In genomic region chr9:91949293-91949945, GRCh38 we compare ENCODE assay signal across 8 cellular contexts. TPM values are rescaled to one million over a fixed set of nuclear protein-coding genes. Genes with fewer than 3 reads are reported as not detected.
A peak's percentile ranks its signal among the peaks of the same experiment; 100 is the strongest.
DNase-seq lines count a peak whose midpoint lies in the region; ATAC-seq, FAIRE-seq and TF ChIP-seq lines count a peak whose summit lies in the region.

No MANE protein-coding gene starts in this region.

- no peak overlapping the region for H2AK5ac ChIP-seq in mesendoderm (ENCODE audit: low read length)

- H3K4me3 ChIP-seq in A549: peak overlapping the region; percentile 51
- H3K4me3 ChIP-seq in HEK293 (ENCODE audit: low read depth, low read length): peak overlapping the region; percentile 51
- H3K4me3 ChIP-seq in mesendoderm (ENCODE audit: low read length): peak overlapping the region; percentile 84

- no peak overlapping the region for H3K27ac Mint-ChIP-seq in chondrocyte (ENCODE audit: unreplicated experiment)

- TF ChIP-seq EP300 in A549 (IDR thresholded peaks at IDR 0.05): no peak

- peak overlapping the region; percentile 94 for H3K9ac ChIP-seq in mesendoderm (ENCODE audit: low read length)

- no peaks in the 10 kb centered on the region for H3K79me1 ChIP-seq in mesendoderm (ENCODE audit: low read length)

- peak overlapping the region; percentile 86 for H2BK15ac ChIP-seq in mesendoderm (replicated peaks; ENCODE audit: low read depth)

- H4K8ac ChIP-seq in mesendoderm (ENCODE audit: low read depth, low read length): peak overlapping the region; percentile 98

- no peak for TF ChIP-seq POLR2A in A549 (IDR thresholded peaks at IDR 0.05; ENCODE audit: low read length)

- H3K56ac ChIP-seq in mesendoderm (ENCODE audit: low read length): peak overlapping the region; percentile 97

- CTCF ChIA-PET in A549 (lab: Yijun Ruan, JAX) (interaction anchor here (0.6 to 6.7 kb wide), 31 partner anchors 12 to 1036 kb away, joined by 3 to 55 read pairs (median 5); no protein-coding TSS in a partner anchor), HEK293 (lab: Yijun Ruan, JAX) (interaction anchor here (0.5 to 8.3 kb wide), 25 partner anchors 10 to 1035 kb away, joined by 3 to 166 read pairs (median 4); no protein-coding TSS in a partner anchor)

- H3K4me1 Mint-ChIP-seq in chondrocyte (ENCODE audit: low read depth): peaks cover 47% of the 10 kb centered on the region

- H4K5ac ChIP-seq in mesendoderm (ENCODE audit: low read length): no peak overlapping the region

- FAIRE-seq in A549 (lab: Jason Lieb, UNC): no peak

- peaks cover 7% of the 10 kb centered on the region; the same call in 1 of the 3 replicates for H3K4me1 ChIP-seq in A549
- H3K4me1 ChIP-seq in HEK293 (ENCODE audit: control insufficient read depth, insufficient read depth, low read length): peaks cover 13% of the 10 kb centered on the region
- peaks cover 18% of the 10 kb centered on the region for H3K4me1 ChIP-seq in mesendoderm (ENCODE audit: control insufficient read depth, low read depth, low read length)

- H3K27me3 ChIP-seq in mesendoderm (ENCODE audit: insufficient read depth, low read length, poor library complexity): no peaks in the 10 kb centered on the region

- H3K9me3 Mint-ChIP-seq in chondrocyte (ENCODE audit: low read depth): peaks cover 4% of the 10 kb centered on the region

- no peaks in the 10 kb centered on the region for H3K36me3 ChIP-seq in HEK293 (ENCODE audit: control insufficient read depth in 2 of 2, insufficient read depth in 1 of 2, low read length in 2 of 2)
- no peaks in the 10 kb centered on the region for H3K36me3 ChIP-seq in mesendoderm (ENCODE audit: control insufficient read depth, insufficient read depth, low read length)

- H3K27ac ChIP-seq in A549: peak overlapping the region in 1 of 2 experiments; percentile 70; a peak in 3 of 6 replicates
- H3K27ac ChIP-seq in HEK293 (ENCODE audit: extremely low read depth, low read depth, low read length): peak overlapping the region; percentile 72; the same call in 1 of the 2 replicates
- peak overlapping the region; percentile 94 for H3K27ac ChIP-seq in mesendoderm (ENCODE audit: low read depth, low read length)

- H3K27me3 Mint-ChIP-seq in chondrocyte (ENCODE audit: low read depth): no peaks in the 10 kb centered on the region

- peak; percentile 44 to 46 for ATAC-seq in A549
- no peak for ATAC-seq in HG02610 (IDR thresholded peaks at IDR 0.05; ENCODE audit: unreplicated experiment)
- no peak for ATAC-seq in GM21381 (IDR thresholded peaks at IDR 0.05; ENCODE audit: unreplicated experiment)

- POLR2A ChIA-PET in A549 (lab: Yijun Ruan, JAX) (interaction anchor here (0.6 kb wide), 1 partner anchor 53 kb away, joined by 3 read pairs; no protein-coding TSS in a partner anchor), HEK293 (lab: Yijun Ruan, JAX) (interaction anchor here (1.2 to 1.6 kb wide), 3 partner anchors 18 to 115 kb away, joined by 3 to 4 read pairs (median 3); no protein-coding TSS in a partner anchor)

- H2BK120ac ChIP-seq in mesendoderm (ENCODE audit: low read depth, low read length): peak overlapping the region; percentile 96

- H3K23ac ChIP-seq in mesendoderm (ENCODE audit: low read length): peak overlapping the region; percentile 76

- 0% methylated on average over 3 of the region's 72 CpGs for WGBS in A549 (ENCODE audit: missing lambda C conversion rate)
- WGBS in mesendoderm (ENCODE audit: extremely low coverage, insufficient coverage, low lambda C conversion rate): no CpG with 5 or more reads among the region's 72 CpGs

- DNase-seq in A549 (ENCODE audit: low read depth in 1 of 2, low spot score in 1 of 2) (peak in 1 of 2 experiments; percentile 28), chondrocyte (ENCODE audit: low spot score) (no peak), mesendoderm (no peak), cerebellar nuclear complex (lab: John Stamatoyannopoulos, UW) (no peak), SIG-M5 (lab: John Stamatoyannopoulos, UW) (no peak)

- TF ChIP-seq CTCF in A549 (IDR thresholded peaks at IDR 0.05): no peak
- TF ChIP-seq CTCF in HEK293 (tag by site-specific recombination; IDR thresholded peaks at IDR 0.05): no peak
- TF ChIP-seq CTCF in chondrocyte (IDR thresholded peaks at IDR 0.05): no peak

- H3K9me3 ChIP-seq in A549 (peaks cover 8% of the 10 kb centered on the region; the same call in 2 of the 3 replicates), HEK293 (ENCODE audit: control insufficient read depth, insufficient read depth, low read depth, low read length) (no peaks in the 10 kb centered on the region)

- no peak for TF ChIP-seq RAD21 in A549 (conservative IDR thresholded peaks at IDR 0.05 in 1 of 2, IDR thresholded peaks at IDR 0.05 in 1 of 2)

- peaks cover 47% of the 10 kb centered on the region for H3K79me2 ChIP-seq in mesendoderm (ENCODE audit: control insufficient read depth, insufficient read depth, low read length)

- H3K4ac ChIP-seq in mesendoderm (ENCODE audit: low read depth, low read length): peak overlapping the region; percentile 99

- peak overlapping the region; percentile 87 for H2BK5ac ChIP-seq in mesendoderm (ENCODE audit: low read length)

- H3K36me3 Mint-ChIP-seq in chondrocyte (ENCODE audit: low read depth): no peaks in the 10 kb centered on the region

- peak overlapping the region; percentile 73 for H3K4me3 Mint-ChIP-seq in chondrocyte (ENCODE audit: unreplicated experiment)

- peak overlapping the region; percentile 100 for H3K18ac ChIP-seq in mesendoderm (ENCODE audit: low read length)

- peak overlapping the region; percentile 90 for H3K4me2 ChIP-seq in A549
- peak overlapping the region; percentile 15 for H3K4me2 ChIP-seq in mesendoderm (ENCODE audit: low read length)

TF ChIP-seq in A549, 52 proteins besides CTCF, POLR2A, EP300 and RAD21:
- no peak for TF ChIP-seq HOXB5 (CRISPR knock-in tag; IDR thresholded peaks at IDR 0.05)
- no peak for TF ChIP-seq KDM5A (IDR thresholded peaks at IDR 0.05)
- no peak for TF ChIP-seq HEYL (CRISPR knock-in tag; IDR thresholded peaks at IDR 0.05)
- no peak for TF ChIP-seq SMC3 (IDR thresholded peaks at IDR 0.05)
- no peak for TF ChIP-seq ZSCAN20 (CRISPR knock-in tag; IDR thresholded peaks at IDR 0.05)
- no peak for TF ChIP-seq POLR2AphosphoS2 (conservative IDR thresholded peaks at IDR 0.05; ENCODE audit: low read length)
- no peak for TF ChIP-seq ATOH8 (CRISPR knock-in tag; IDR thresholded peaks at IDR 0.05; ENCODE audit: low read depth)
- TF ChIP-seq TFCP2L1 (CRISPR knock-in tag; IDR thresholded peaks at IDR 0.05): no peak
- TF ChIP-seq GATA3 (IDR thresholded peaks at IDR 0.05; ENCODE audit: borderline replicate concordance): no peak
- TF ChIP-seq RARB (CRISPR knock-in tag; IDR thresholded peaks at IDR 0.05): no peak
- no peak for TF ChIP-seq NFE2L2 (conservative IDR thresholded peaks at IDR 0.05; ENCODE audit: low read length)
- no peak for TF ChIP-seq MAZ (IDR thresholded peaks at IDR 0.05; ENCODE audit: borderline replicate concordance, low read depth, low read length)
- TF ChIP-seq FOXS1 (CRISPR knock-in tag; IDR thresholded peaks at IDR 0.05): no peak

TF ChIP-seq in HEK293, 187 proteins besides CTCF, POLR2A, EP300 and RAD21:
- TF ChIP-seq ZBTB8A (tag by site-specific recombination; IDR thresholded peaks at IDR 0.05) (peak; percentile 37), ZNF513 (tag by site-specific recombination; IDR thresholded peaks at IDR 0.05) (peak; percentile 25; the same call in 1 of the 2 replicates), SP2 (tag by site-specific recombination; IDR thresholded peaks at IDR 0.05) (no peak), ZNF146 (tag by site-specific recombination; IDR thresholded peaks at IDR 0.05) (no peak), PRDM10 (tag by site-specific recombination; IDR thresholded peaks at IDR 0.05) (peak; percentile 88)

RNA-seq across cellular contexts. Expression of gene ROR2, which starts 0.6 kb away (rescaled TPM):
- 0.12 and 0.15 TPM in 2 replicates for polyA plus RNA-seq in A549 (2011; rRNA removed)
- 0.16 and 0.21 TPM in 2 replicates for polyA plus RNA-seq in A549 (2012; cell fraction: cytosol; rRNA removed)
- 0.37 and 0.47 TPM in 2 replicates for polyA plus RNA-seq in A549 (2012; cell fraction: nucleus; rRNA removed)
- polyA plus RNA-seq in A549 (2017; fragmentation: RNase III; extraction: RNeasy Plus Mini Kit Qiagen cat#74134 plus additional on column Dnase treatment): 0.53 to 0.66 TPM (median 0.53 TPM) in 3 replicates
- polyA minus RNA-seq in A549 (2011; rRNA and poly(A)+ RNA removed): 0.24 and 0.54 TPM in 2 replicates
- 16.0 to 19.4 TPM (median 18.6 TPM) in 3 replicates for total RNA-seq in chondrocyte
- polyA plus RNA-seq in mesendoderm (2013, experiment 1 of 2): 24.3 TPM
- polyA plus RNA-seq in mesendoderm (2013, experiment 2 of 2): 22.3 TPM

Comparison
In these comparisons a context has a peak if more than half of its experiments do, and no peak if none do; other contexts are left out.
1. ATAC-seq: peak in A549 (2 of 2); none in HG02610 (single experiment) and GM21381 (single experiment).
2. Peak in every context shown above with its lines, with median percentiles within 50 percentile points of each other: H3K4me3 ChIP-seq.